Comparison of ENCODE assay signal across 18 cellular contexts in the genomic region with DNA sequence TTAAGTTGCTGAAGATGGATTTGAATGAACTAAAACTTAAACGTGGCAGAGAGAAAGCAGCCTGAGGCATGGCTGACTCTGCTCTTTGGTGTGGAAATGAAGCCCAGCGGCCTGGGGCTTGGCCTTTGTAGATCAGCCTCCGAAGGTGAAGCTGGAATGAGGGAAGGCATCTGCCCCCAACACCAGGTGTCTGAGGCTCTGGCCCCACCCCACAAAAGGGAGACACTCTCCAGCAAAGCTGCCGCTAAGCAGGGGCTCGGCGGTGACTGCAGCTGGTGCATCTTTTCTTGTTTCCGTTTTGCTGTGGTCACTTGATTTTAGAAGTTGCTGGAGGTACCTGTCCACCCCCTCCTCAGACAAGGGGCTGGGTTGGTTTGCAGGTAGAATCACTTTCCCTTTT. TPM values are rescaled to one million over a fixed set of nuclear protein-coding genes. Genes with fewer than 3 reads are reported as not detected.
DNase-seq lines count a peak whose midpoint lies in the region; ATAC-seq, FAIRE-seq and TF ChIP-seq lines count a peak whose summit lies in the region.
"Had no signal": no experiment of that assay in that cellular context is flagged by ENCODE, and none has a peak within 500 bp of the region (broad histone marks: within the 10 kb centered on the region; RNA-seq: fewer than 3 reads in every experiment).

No MANE protein-coding gene starts in this region.

- no peak overlapping the region for H2BK15ac ChIP-seq in IMR-90 (ENCODE audit: low read depth, low read length)

- H3K9me3 ChIP-seq in IMR-90 (ENCODE audit: control insufficient read depth, insufficient read depth, low read length) (no peaks in the 10 kb centered on the region), endodermal cell (ENCODE audit: control insufficient read depth, low read length) (no peaks in the 10 kb centered on the region), aorta (ENCODE audit: control insufficient read depth, low read length) (no peaks in the 10 kb centered on the region)
- H3K9me3 ChIP-seq: right atrium auricular region, upper lobe of right lung had no signal

- H3K4me1 Mint-ChIP-seq in endodermal cell: peaks cover 2% of the 10 kb centered on the region

- CTCF ChIA-PET in IMR-90 (lab: Yijun Ruan, JAX): no interaction called here

- no CpG with 5 or more reads among the region's 7 CpGs for WGBS in IMR-90 (ENCODE audit: extremely low coverage in 2 of 2, insufficient read length in 1 of 2), 2 experiments
- whole genome bisulfite sequencing in endodermal cell (ENCODE audit: insufficient coverage in 1 of 2, insufficient read length in 1 of 2), 2 experiments: 18 to 27% methylated on average over 4 to 7 of the region's 7 CpGs
- WGBS in aorta, 2 donors: 18 to 27% methylated on average over 7 of the region's 7 CpGs

- H3K27ac ChIP-seq in IMR-90 (ENCODE audit: insufficient read depth, low read length) (no peak overlapping the region), endodermal cell (ENCODE audit: low read depth, low read length) (no peak overlapping the region), aorta (ENCODE audit: low read depth in 1 of 2, low read length in 2 of 2) (no peak overlapping the region)
- H3K27ac ChIP-seq: coronary artery, neural progenitor cell, right atrium auricular region, upper lobe of right lung had no signal

- DNase-seq in NCI-H2107 treated with DMSO at 0.1 percent for 48 hours (lab: John Stamatoyannopoulos, UW; ENCODE audit: unreplicated experiment) (peak; percentile 38), NCI-H2107 (lab: John Stamatoyannopoulos, UW) (no peak), IMR-90 (no peak), endodermal cell (peak; percentile 71), aorta (peak; percentile 12 to 24), GM12891 (ENCODE audit: insufficient read length, low spot score) (no peak)
- DNase-seq: upper lobe of right lung had no signal

- H3K9ac ChIP-seq in IMR-90 (ENCODE audit: low read depth, low read length) (no peak overlapping the region), endodermal cell (ENCODE audit: extremely low read depth, low read length, poor library complexity, severe bottlenecking) (no peak overlapping the region)
- H3K9ac ChIP-seq: neural progenitor cell had no signal

- no peak overlapping the region for H2AK5ac ChIP-seq in IMR-90 (ENCODE audit: low read depth, low read length)

- intact Hi-C loops in IMR-90 (cut with micrococcal nuclease): loop anchor here (1.0 to 10.0 kb wide), 3 partner anchors 765 to 1704 kb away; no protein-coding TSS in a partner anchor
- intact Hi-C loops in aorta (cut with DNase I): loop anchor here (5.0 to 10.0 kb wide), 2 partner anchors 384 to 672 kb away; no protein-coding TSS in a partner anchor

- H2BK120ac ChIP-seq in IMR-90 (ENCODE audit: low read depth, low read length): no peak overlapping the region

- H2BK5ac ChIP-seq in IMR-90 (ENCODE audit: low read depth, low read length, poor library complexity, severe bottlenecking): no peak overlapping the region

- H3K27me3 ChIP-seq in IMR-90 (ENCODE audit: control insufficient read depth, insufficient read depth, low read length) (peaks cover 7% of the 10 kb centered on the region), endodermal cell (ENCODE audit: control insufficient read depth, insufficient read depth, low read length, poor library complexity, severe bottlenecking) (no peaks in the 10 kb centered on the region), aorta (ENCODE audit: control insufficient read depth in 1 of 2, insufficient read depth in 2 of 2, low read length in 1 of 2) (no peaks in the 10 kb centered on the region)
- H3K27me3 ChIP-seq: right atrium auricular region, upper lobe of right lung had no signal

- TF ChIP-seq RAD21 in IMR-90 (IDR thresholded peaks at IDR 0.05; ENCODE audit: low read length): no peak

- H2AK9ac ChIP-seq in IMR-90 (replicated peaks; ENCODE audit: low read depth, low read length, poor library complexity): no peak overlapping the region

- H3K23ac ChIP-seq in IMR-90 (ENCODE audit: low read depth, low read length): no peak overlapping the region

- BruUV-seq in IMR-90 (replicated peaks; lab: Mats Ljungman, UMichigan): no TSS peak

- no peak overlapping the region for H3K4me3 Mint-ChIP-seq in endodermal cell
- H3K4me3 Mint-ChIP-seq: activated CD4-positive, alpha-beta memory T cell treated with anti-CD3 and anti-CD28 coated beads for 36 hours; activated naive CD8-positive, alpha-beta T cell treated with anti-CD3 and anti-CD28 coated beads, Interleukin-2, amount 50 U/mL, for 24 hours; activated T-cell treated with anti-CD3 and anti-CD28 coated beads, Interleukin-2, amount 50 U/mL, for 72 hours; B cell; neural progenitor cell had no signal

- no peak for FAIRE-seq in GM12891 (lab: Jason Lieb, UNC)

- H3K4me3 ChIP-seq in IMR-90 (ENCODE audit: insufficient read depth, low read depth, low read length): no peak overlapping the region
- H3K4me3 ChIP-seq in endodermal cell (ENCODE audit: low read length): no peak overlapping the region
- H3K4me3 ChIP-seq in aorta (ENCODE audit: low read length in 2 of 2): no peak overlapping the region
- H3K4me3 ChIP-seq: neural progenitor cell, right atrium auricular region, smooth muscle cell, upper lobe of right lung had no signal

- H2BK20ac ChIP-seq in IMR-90 (ENCODE audit: low read depth, low read length): no peak overlapping the region

- POLR2A ChIA-PET in IMR-90 (lab: Charles Lee; ENCODE audit: unreplicated experiment): no interaction called here

- no peak overlapping the region for H4K91ac ChIP-seq in IMR-90 (ENCODE audit: insufficient read depth, low read depth, low read length)

- no peak overlapping the region for H3K56ac ChIP-seq in IMR-90 (ENCODE audit: extremely low read depth, insufficient read depth, low read length)

- H3K79me1 ChIP-seq in IMR-90 (ENCODE audit: low read depth in 1 of 2, low read length in 2 of 2): no peaks in the 10 kb centered on the region

- dilution Hi-C loops in IMR-90 (cut with HindIII; ENCODE audit: low sequenced_read_pairs, unreplicated experiment): no loop called here

- in situ Hi-C loops in IMR-90 (cut with MboI; ENCODE audit: low sequenced_read_pairs): loop anchor here (10.0 to 25.0 kb wide), 2 partner anchors 1284 to 1462 kb away; no protein-coding TSS in a partner anchor

- H3K27ac Mint-ChIP-seq in endodermal cell: no peak overlapping the region
- H3K27ac Mint-ChIP-seq: activated CD4-positive, alpha-beta memory T cell treated with anti-CD3 and anti-CD28 coated beads for 36 hours; activated naive CD8-positive, alpha-beta T cell treated with anti-CD3 and anti-CD28 coated beads, Interleukin-2, amount 50 U/mL, for 24 hours; activated T-cell treated with anti-CD3 and anti-CD28 coated beads, Interleukin-2, amount 50 U/mL, for 72 hours; B cell; CD4-positive, alpha-beta memory T cell; neural progenitor cell had no signal

- ATAC-seq in IMR-90 (ENCODE audit: low read depth) (no peak), aorta (ENCODE audit: low FRiP score) (no peak), HG03196 (IDR thresholded peaks at IDR 0.05; ENCODE audit: unreplicated experiment) (no peak), HG03139 (IDR thresholded peaks at IDR 0.05; ENCODE audit: unreplicated experiment) (no peak)

- peak overlapping the region; percentile 53 for H2AFZ ChIP-seq in IMR-90 (replicated peaks; ENCODE audit: low read length, poor library complexity)

- no peaks in the 10 kb centered on the region for H3K36me3 ChIP-seq in IMR-90 (ENCODE audit: control insufficient read depth, insufficient read depth, low read length)
- H3K36me3 ChIP-seq in endodermal cell (ENCODE audit: control insufficient read depth, insufficient read depth, low read length): no peaks in the 10 kb centered on the region
- H3K36me3 ChIP-seq in aorta (ENCODE audit: control insufficient read depth in 1 of 2, insufficient read depth in 2 of 2, low read length in 1 of 2): no peaks in the 10 kb centered on the region
- H3K36me3 ChIP-seq: neural progenitor cell, right atrium auricular region, upper lobe of right lung had no signal

- TF ChIP-seq CTCF in IMR-90 (conservative IDR thresholded peaks at IDR 0.05; ENCODE audit: low read depth, low read length): no peak
- TF ChIP-seq CTCF in endodermal cell (conservative IDR thresholded peaks at IDR 0.05): no peak

- no peak overlapping the region for H3K4me2 ChIP-seq in IMR-90 (ENCODE audit: low read depth, low read length)
- H3K4me2 ChIP-seq: neural progenitor cell had no signal

- no peak overlapping the region for H3K4ac ChIP-seq in IMR-90 (ENCODE audit: low read depth, low read length)

- peaks cover 9% of the 10 kb centered on the region for H3K27me3 Mint-ChIP-seq in endodermal cell (ENCODE audit: insufficient read depth)
- H3K27me3 Mint-ChIP-seq: activated CD4-positive, alpha-beta memory T cell treated with anti-CD3 and anti-CD28 coated beads for 36 hours had no signal

- H4K8ac ChIP-seq in IMR-90 (ENCODE audit: low read depth in 2 of 2, low read length in 2 of 2): no peak overlapping the region

- TF ChIP-seq POLR2A in IMR-90 (IDR thresholded peaks at IDR 0.05; ENCODE audit: low read depth, low read length) (no peak), GM12891 (IDR thresholded peaks at IDR 0.05; ENCODE audit: low read depth, low read length) (no peak)

- no peaks in the 10 kb centered on the region for H3K9me3 Mint-ChIP-seq in endodermal cell
- H3K9me3 Mint-ChIP-seq: activated CD4-positive, alpha-beta memory T cell treated with anti-CD3 and anti-CD28 coated beads for 36 hours; activated naive CD8-positive, alpha-beta T cell treated with anti-CD3 and anti-CD28 coated beads, Interleukin-2, amount 50 U/mL, for 24 hours; activated T-cell treated with anti-CD3 and anti-CD28 coated beads, Interleukin-2, amount 50 U/mL, for 72 hours; CD4-positive, alpha-beta memory T cell; neural progenitor cell had no signal

- no peak overlapping the region for H3K18ac ChIP-seq in IMR-90 (ENCODE audit: low read depth, low read length)

- no peaks in the 10 kb centered on the region for H4K20me1 ChIP-seq in IMR-90 (ENCODE audit: insufficient read depth, low read length)

- no peaks in the 10 kb centered on the region for H3K9me1 ChIP-seq in IMR-90 (ENCODE audit: insufficient read depth, low read length)

- no peak overlapping the region for H3K14ac ChIP-seq in IMR-90 (replicated peaks; ENCODE audit: low read depth, low read length)

- peaks cover 2% of the 10 kb centered on the region; the same call in 1 of the 2 replicates for H3K4me1 ChIP-seq in IMR-90 (ENCODE audit: control insufficient read depth, insufficient read depth, low read length)
- H3K4me1 ChIP-seq in endodermal cell (ENCODE audit: control insufficient read depth, insufficient read depth, low read length): no peaks in the 10 kb centered on the region
- no peaks in the 10 kb centered on the region for H3K4me1 ChIP-seq in aorta (ENCODE audit: control insufficient read depth in 1 of 2, insufficient read depth in 2 of 2, low read length in 2 of 2)
- H3K4me1 ChIP-seq: neural progenitor cell, upper lobe of right lung had no signal

- H3K36me3 Mint-ChIP-seq in endodermal cell (ENCODE audit: low read depth): no peaks in the 10 kb centered on the region
- H3K36me3 Mint-ChIP-seq: activated CD4-positive, alpha-beta memory T cell treated with anti-CD3 and anti-CD28 coated beads for 36 hours; CD4-positive, alpha-beta memory T cell; neural progenitor cell had no signal

- no peak overlapping the region for H4K5ac ChIP-seq in IMR-90 (ENCODE audit: low read depth, low read length)

RNA-seq across cellular contexts. Expression of gene NID1, which starts 38.2 kb away (rescaled TPM):
- total RNA-seq in IMR-90 (2012; rRNA removed): 21.9 and 23.9 TPM in 2 replicates
- 80.8 and 83.3 TPM in 2 replicates for polyA plus RNA-seq in IMR-90 (2012; rRNA removed)
- polyA plus RNA-seq in IMR-90 (2012; cell fraction: cytosol; rRNA removed): 47.5 and 63.2 TPM in 2 replicates
- polyA plus RNA-seq in IMR-90 (2012; cell fraction: nucleus; rRNA removed; ENCODE audit: low replicate concordance): 33.2 and 41.3 TPM in 2 replicates
- 10 to 100 TPM; 12.7 to 18.3 TPM for total RNA-seq in endodermal cell
- 23.4 TPM for polyA plus RNA-seq in endodermal cell (2013, experiment 1 of 2)
- 22.2 TPM for polyA plus RNA-seq in endodermal cell (2013, experiment 2 of 2)
- total RNA-seq in aorta: 10 to 100 TPM; 63.3 to 69.5 TPM
- 10 to 100 TPM; 11.0 to 57.5 TPM for polyA plus RNA-seq in aorta
- polyA plus RNA-seq in GM12891 (2012; ENCODE audit: low read depth, missing spikeins): 10.6 TPM
- total RNA-seq: B cell had no signal
- polyA plus RNA-seq: CD4-positive, alpha-beta memory T cell had no signal

RNA-seq across cellular contexts. Expression of gene GPR137B, which starts 39.3 kb away (rescaled TPM):
- 4.5 and 5.3 TPM in 2 replicates for total RNA-seq in IMR-90 (2012; rRNA removed)
- 9.9 and 12.3 TPM in 2 replicates for polyA plus RNA-seq in IMR-90 (2012; rRNA removed)
- 4.5 and 11.9 TPM in 2 replicates for polyA plus RNA-seq in IMR-90 (2012; cell fraction: cytosol; rRNA removed)
- 5.0 and 5.8 TPM in 2 replicates for polyA plus RNA-seq in IMR-90 (2012; cell fraction: nucleus; rRNA removed; ENCODE audit: low replicate concordance)
- 1 to 10 TPM; 2.8 to 6.7 TPM for total RNA-seq in endodermal cell
- 14.9 TPM for polyA plus RNA-seq in endodermal cell (2013, experiment 1 of 2)
- polyA plus RNA-seq in endodermal cell (2013, experiment 2 of 2): 13.4 TPM
- total RNA-seq in aorta: 10 to 100 TPM; 19.2 to 21.3 TPM
- polyA plus RNA-seq in aorta: 10 to 100 TPM; 15.4 to 19.8 TPM
- polyA plus RNA-seq in GM12891 (2012; ENCODE audit: low read depth, missing spikeins): 13.7 TPM

Comparison
In these comparisons a context has a peak if more than half of its experiments do, and no peak if none do; other contexts are left out.
1. DNase-seq: peak in NCI-H2107 treated with DMSO at 0.1 percent for 48 hours (single experiment), endodermal cell (single experiment) and aorta (2 of 2); none in NCI-H2107 (single experiment), IMR-90 (single experiment) and GM12891 (single experiment).